ENCODE assay signal across 21 cellular contexts in the genomic region with DNA sequence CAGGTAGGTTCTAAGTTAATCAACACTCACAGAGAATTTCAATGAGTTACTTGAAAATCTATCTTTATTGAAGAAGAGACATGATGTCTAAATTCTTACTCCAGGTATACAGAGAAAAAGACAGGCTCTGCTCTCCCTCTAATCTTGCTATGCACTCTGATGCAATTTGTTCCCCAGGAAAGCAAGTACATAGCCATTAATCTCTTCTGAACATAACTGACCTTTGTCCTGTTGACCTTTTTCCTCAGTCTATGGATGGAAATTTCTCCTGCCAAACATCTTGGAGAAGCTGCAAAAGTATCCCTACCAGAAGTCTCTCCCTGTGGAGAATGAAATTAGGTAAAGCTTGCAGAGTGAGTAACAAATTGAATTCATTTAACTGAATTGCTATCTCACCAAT.
"Had no signal": no experiment of that assay in that cellular context is flagged by ENCODE, and none has a peak within 500 bp of the region (broad histone marks: within the 10 kb centered on the region; RNA-seq: fewer than 3 reads in every experiment).

No MANE protein-coding gene starts in this region.

- H3K27ac ChIP-seq: esophagus muscularis mucosa, foreskin keratinocyte, gastroesophageal sphincter, heart left ventricle, left lung, lower lobe of right lung had no signal

- H3K27me3 ChIP-seq: esophagus muscularis mucosa, foreskin keratinocyte, gastroesophageal sphincter, heart left ventricle, left lung had no signal

- H3K4me3 ChIP-seq: esophagus muscularis mucosa, gastroesophageal sphincter, heart left ventricle, left lung, lower lobe of right lung, mucosa of descending colon had no signal

- FAIRE-seq: colon, endometrium, frontal cortex, islet of Langerhans, keratinocyte had no signal

- DNase-seq: cortex of kidney; effector CD8-positive, alpha-beta T cell; effector memory CD8-positive, alpha-beta T cell; endodermal cell; foreskin keratinocyte; heart left ventricle; hippocampal formation; left cardiac atrium; left lung; left ventricle myocardium superior; lower lobe of right lung; mesenchymal stem cell; mucosa of descending colon; naive B cell had no signal

- ATAC-seq: effector memory CD8-positive, alpha-beta T cell; foreskin keratinocyte; gastroesophageal sphincter; heart left ventricle; left lung; left ventricle myocardium superior; lower lobe of right lung; mucosa of descending colon had no signal

- H3K9me3 ChIP-seq: esophagus muscularis mucosa, gastroesophageal sphincter, heart left ventricle, left lung, lower lobe of right lung, mucosa of descending colon had no signal

- H3K36me3 ChIP-seq: esophagus muscularis mucosa, gastroesophageal sphincter, heart left ventricle, left lung, lower lobe of right lung had no signal

- H3K4me1 ChIP-seq: esophagus muscularis mucosa, foreskin keratinocyte, gastroesophageal sphincter, heart left ventricle, left lung, lower lobe of right lung had no signal
